33 cellular contexts compared by ENCODE assay signal in the genomic region with DNA sequence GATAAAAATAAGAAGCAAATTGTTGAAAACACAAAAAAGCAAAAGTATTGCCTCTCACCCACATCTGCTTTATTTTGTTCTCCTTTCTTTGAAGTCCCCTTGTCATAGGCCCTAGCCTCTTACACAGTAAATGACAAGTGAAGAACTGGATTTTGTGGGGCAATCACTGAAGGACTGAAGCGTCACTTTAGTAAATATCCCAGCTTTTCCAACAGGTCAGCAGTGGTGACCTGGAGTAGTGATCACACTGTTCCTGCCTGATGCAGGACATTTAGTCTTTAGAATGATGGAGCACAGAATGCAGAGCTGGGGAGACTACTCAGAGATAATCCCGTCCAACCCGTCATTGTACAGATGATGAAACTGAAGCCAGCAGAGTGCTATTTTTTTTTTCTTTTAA. TPM values are rescaled to one million over a fixed set of nuclear protein-coding genes. Genes with fewer than 3 reads are reported as not detected.
"Had no signal": no experiment of that assay in that cellular context is flagged by ENCODE, and none has a peak within 500 bp of the region (broad histone marks: within the 10 kb centered on the region; RNA-seq: fewer than 3 reads in every experiment).

No MANE protein-coding gene starts in this region.

- H3K9ac ChIP-seq: neural progenitor cell, parathyroid adenoma had no signal

- H2AFZ ChIP-seq: neural progenitor cell, parathyroid adenoma had no signal

- H3K4me2 ChIP-seq: neural progenitor cell, smooth muscle cell had no signal

- H3K36me3 Mint-ChIP-seq: natural killer cell; neural progenitor cell; stimulated activated effector memory CD8-positive, alpha-beta T cell treated with anti-CD3 and anti-CD28 coated beads, Interleukin-12 subunit alpha, Interleukin-12 subunit beta, amount 100 ng/mL, for 72 hours; stimulated activated naive B cell treated with anti-CD40 and anti-IgM and Interleukin-4, amounts not matched to agents 10 μg/mL and 1 μg/mL and 100 μg/mL, for 72 hours had no signal

- H3K9me3 ChIP-seq: ovary, psoas muscle, spleen, stomach, thoracic aorta, thyroid gland, tibial nerve, upper lobe of left lung, vagina had no signal

- H3K27me3 ChIP-seq: neural progenitor cell, ovary, spleen, stomach, thyroid gland, tibial nerve, upper lobe of left lung, vagina had no signal

- H3K4me3 ChIP-seq: neural progenitor cell, ovary, psoas muscle, skin epidermis, smooth muscle cell, spleen, stomach, thoracic aorta, thyroid gland, tibial nerve, upper lobe of left lung, vagina had no signal

- H3K79me2 ChIP-seq: parathyroid adenoma had no signal

- ATAC-seq: natural killer cell; sciatic nerve; stimulated activated effector memory CD8-positive, alpha-beta T cell treated with anti-CD3 and anti-CD28 coated beads, Interleukin-12 subunit alpha, Interleukin-12 subunit beta, amount 100 ng/mL, for 72 hours; stimulated activated naive B cell treated with anti-CD40 and anti-IgM and Interleukin-4, amounts not matched to agents 10 μg/mL and 1 μg/mL and 100 μg/mL, for 72 hours had no signal

- H3K4me1 Mint-ChIP-seq: natural killer cell; nephron; stimulated activated effector memory CD8-positive, alpha-beta T cell treated with anti-CD3 and anti-CD28 coated beads, Interleukin-12 subunit alpha, Interleukin-12 subunit beta, amount 100 ng/mL, for 72 hours; stimulated activated naive B cell treated with anti-CD40 and anti-IgM and Interleukin-4, amounts not matched to agents 10 μg/mL and 1 μg/mL and 100 μg/mL, for 72 hours had no signal

- FAIRE-seq: urothelium cell line had no signal

- H3K27ac Mint-ChIP-seq: natural killer cell; nephron; neural progenitor cell; progenitor cell of endocrine pancreas; stimulated activated effector memory CD8-positive, alpha-beta T cell treated with anti-CD3 and anti-CD28 coated beads, Interleukin-12 subunit alpha, Interleukin-12 subunit beta, amount 100 ng/mL, for 72 hours; stimulated activated naive B cell treated with anti-CD40 and anti-IgM and Interleukin-4, amounts not matched to agents 10 μg/mL and 1 μg/mL and 100 μg/mL, for 72 hours; stimulated activated naive CD8-positive, alpha-beta T cell treated with anti-CD3 and anti-CD28 coated beads, Interleukin-15, Interleukin-2, amounts not matched to agents 100 ng/mL and 50 ng/mL, for 24 hours had no signal

- H3K4me1 ChIP-seq: neural progenitor cell, parathyroid adenoma, psoas muscle, spleen, stomach, thyroid gland, tibial nerve, upper lobe of left lung, vagina had no signal

- H3K9me3 Mint-ChIP-seq: natural killer cell; nephron; neural progenitor cell; stimulated activated effector memory CD8-positive, alpha-beta T cell treated with anti-CD3 and anti-CD28 coated beads, Interleukin-12 subunit alpha, Interleukin-12 subunit beta, amount 100 ng/mL, for 72 hours; stimulated activated naive B cell treated with anti-CD40 and anti-IgM and Interleukin-4, amounts not matched to agents 10 μg/mL and 1 μg/mL and 100 μg/mL, for 72 hours; stimulated activated naive CD8-positive, alpha-beta T cell treated with anti-CD3 and anti-CD28 coated beads, Interleukin-15, Interleukin-2, amounts not matched to agents 100 ng/mL and 50 ng/mL, for 24 hours had no signal

- H3K27ac ChIP-seq: neural progenitor cell, ovary, parathyroid adenoma, psoas muscle, skin epidermis, spleen, stomach, thoracic aorta, thyroid gland, tibial nerve, upper lobe of left lung, vagina had no signal

- DNase-seq: natural killer cell; occipital lobe; ovary; posterior cingulate gyrus; psoas muscle; right cardiac atrium; spleen; stimulated activated CD4-positive, alpha-beta T cell treated with anti-CD3 and anti-CD28 coated beads, Interleukin-12 subunit alpha, Interleukin-12 subunit beta, amount 100 ng/mL, for 4 hours; stimulated activated CD4-positive, alpha-beta T cell treated with anti-CD3 and anti-CD28 coated beads, Interleukin-1b, Interleukin-23, amount 100 ng/mL, for 48 hours; stimulated activated CD4-positive, alpha-beta T cell treated with anti-CD3 and anti-CD28 coated beads, Interleukin-2, amount 100 ng/mL, for 48 hours; stimulated activated CD4-positive, alpha-beta T cell treated with anti-CD3 and anti-CD28 coated beads, Interleukin-4, amount 100 ng/mL, for 24 hours; stimulated activated naive B cell treated with anti-CD40 and anti-IgM and Interleukin-4, amounts not matched to agents 10 μg/mL and 1 μg/mL and 100 μg/mL, for 72 hours; stimulated activated naive CD4-positive, alpha-beta T cell treated with Interleukin-2 at 50 U/mL for 16 hours; stomach; thyroid gland; upper lobe of left lung had no signal

- H3K36me3 ChIP-seq: neural progenitor cell, ovary, spleen, stomach, thoracic aorta, thyroid gland, tibial nerve, upper lobe of left lung, vagina had no signal

- H3K4me3 Mint-ChIP-seq: natural killer cell; nephron; neural progenitor cell; stimulated activated effector memory CD8-positive, alpha-beta T cell treated with anti-CD3 and anti-CD28 coated beads, Interleukin-12 subunit alpha, Interleukin-12 subunit beta, amount 100 ng/mL, for 72 hours; stimulated activated naive B cell treated with anti-CD40 and anti-IgM and Interleukin-4, amounts not matched to agents 10 μg/mL and 1 μg/mL and 100 μg/mL, for 72 hours; stimulated activated naive CD8-positive, alpha-beta T cell treated with anti-CD3 and anti-CD28 coated beads, Interleukin-15, Interleukin-2, amounts not matched to agents 100 ng/mL and 50 ng/mL, for 24 hours had no signal

RNA-seq across cellular contexts. Expression of gene TDRD15, which starts 28.1 kb away (rescaled TPM):
- total RNA-seq: osteoblast, progenitor cell of endocrine pancreas, psoas muscle, renal cortical epithelial cell, right cardiac atrium, smooth muscle cell, temporal lobe, vagina had no signal
- polyA plus RNA-seq: neural cell, ovary, psoas muscle, right cardiac atrium, smooth muscle cell, stomach had no signal

RNA-seq across cellular contexts. Expression of gene APOB, which starts 51.8 kb away (rescaled TPM):
- total RNA-seq: natural killer cell, vagina had no signal
- polyA plus RNA-seq: neural cell had no signal
